In genomic region chr2:179860255-179861026, GRCh38 we compare ENCODE assay signal across 8 cellular contexts.
DNase-seq lines count a peak whose midpoint lies in the region; ATAC-seq and TF ChIP-seq lines count a peak whose summit lies in the region.

No MANE protein-coding gene starts in this region.

- no peaks in the 10 kb centered on the region for H3K4me1 ChIP-seq in rectal smooth muscle tissue (ENCODE audit: control insufficient read depth, insufficient read depth, low read length)

- ATAC-seq in GM18502 (IDR thresholded peaks at IDR 0.05; ENCODE audit: poor library complexity, unreplicated experiment) (peak; percentile 9), HG03469 (IDR thresholded peaks at IDR 0.05; ENCODE audit: unreplicated experiment) (no peak), GM21447 (IDR thresholded peaks at IDR 0.05; ENCODE audit: unreplicated experiment) (no peak)

- no peak overlapping the region for H3K27ac ChIP-seq in rectal smooth muscle tissue (ENCODE audit: low read depth, low read length)

- no peak overlapping the region for H3K27ac Mint-ChIP-seq in activated naive CD4-positive, alpha-beta T cell treated with anti-CD3 and anti-CD28 coated beads, Interleukin-2, amount 10 ng/mL, durations not matched to agents 7 days and 5 days

- no peak overlapping the region for H3K4me3 Mint-ChIP-seq in activated naive CD4-positive, alpha-beta T cell treated with anti-CD3 and anti-CD28 coated beads, Interleukin-2, amount 10 ng/mL, durations not matched to agents 7 days and 5 days

- H3K4me3 ChIP-seq in fibroblast of pulmonary artery (replicated peaks; ENCODE audit: low read depth, low read length) (peak overlapping the region; percentile 14), rectal smooth muscle tissue (ENCODE audit: low read length) (peak overlapping the region; percentile 52)

- no peaks in the 10 kb centered on the region for H3K9me3 Mint-ChIP-seq in activated naive CD4-positive, alpha-beta T cell treated with anti-CD3 and anti-CD28 coated beads, Interleukin-2, amount 10 ng/mL, durations not matched to agents 7 days and 5 days

- H3K4me1 Mint-ChIP-seq in activated naive CD4-positive, alpha-beta T cell treated with anti-CD3 and anti-CD28 coated beads, Interleukin-2, amount 10 ng/mL, durations not matched to agents 7 days and 5 days: peaks cover 13% of the 10 kb centered on the region

- H3K36me3 Mint-ChIP-seq in activated naive CD4-positive, alpha-beta T cell treated with anti-CD3 and anti-CD28 coated beads, Interleukin-2, amount 10 ng/mL, durations not matched to agents 7 days and 5 days: no peaks in the 10 kb centered on the region

- no peak overlapping the region for H3K9ac ChIP-seq in rectal smooth muscle tissue (ENCODE audit: low read length)

- H3K27me3 Mint-ChIP-seq in activated naive CD4-positive, alpha-beta T cell treated with anti-CD3 and anti-CD28 coated beads, Interleukin-2, amount 10 ng/mL, durations not matched to agents 7 days and 5 days: peaks cover 64% of the 10 kb centered on the region

- DNase-seq in NCI-H69 (lab: John Stamatoyannopoulos, UW) (peak; percentile 44), fibroblast of pulmonary artery (ENCODE audit: low read depth) (no peak), middle frontal gyrus (ENCODE audit: extremely low spot score, low spot score) (no peak)
- DNase-seq in activated naive CD4-positive, alpha-beta T cell treated with anti-CD3 and anti-CD28 coated beads, Interleukin-2, amount 10 ng/mL, durations not matched to agents 7 days and 5 days: no peak

- H3K36me3 ChIP-seq in rectal smooth muscle tissue (ENCODE audit: control insufficient read depth, insufficient read depth, low read length): no peaks in the 10 kb centered on the region

- H3K27me3 ChIP-seq in rectal smooth muscle tissue (ENCODE audit: control insufficient read depth, insufficient read depth, low read length): no peaks in the 10 kb centered on the region

- TF ChIP-seq CTCF in fibroblast of pulmonary artery (IDR thresholded peaks at IDR 0.05; ENCODE audit: low read length, missing control alignments): no peak

- CTCF ChIA-PET in activated naive CD4-positive, alpha-beta T cell treated with anti-CD3 and anti-CD28 coated beads, Interleukin-2, amount 10 ng/mL, durations not matched to agents 7 days and 5 days (lab: Charles Lee): no interaction called here
